Comparison of ENCODE assay signal across 26 cellular contexts in the genomic region with DNA sequence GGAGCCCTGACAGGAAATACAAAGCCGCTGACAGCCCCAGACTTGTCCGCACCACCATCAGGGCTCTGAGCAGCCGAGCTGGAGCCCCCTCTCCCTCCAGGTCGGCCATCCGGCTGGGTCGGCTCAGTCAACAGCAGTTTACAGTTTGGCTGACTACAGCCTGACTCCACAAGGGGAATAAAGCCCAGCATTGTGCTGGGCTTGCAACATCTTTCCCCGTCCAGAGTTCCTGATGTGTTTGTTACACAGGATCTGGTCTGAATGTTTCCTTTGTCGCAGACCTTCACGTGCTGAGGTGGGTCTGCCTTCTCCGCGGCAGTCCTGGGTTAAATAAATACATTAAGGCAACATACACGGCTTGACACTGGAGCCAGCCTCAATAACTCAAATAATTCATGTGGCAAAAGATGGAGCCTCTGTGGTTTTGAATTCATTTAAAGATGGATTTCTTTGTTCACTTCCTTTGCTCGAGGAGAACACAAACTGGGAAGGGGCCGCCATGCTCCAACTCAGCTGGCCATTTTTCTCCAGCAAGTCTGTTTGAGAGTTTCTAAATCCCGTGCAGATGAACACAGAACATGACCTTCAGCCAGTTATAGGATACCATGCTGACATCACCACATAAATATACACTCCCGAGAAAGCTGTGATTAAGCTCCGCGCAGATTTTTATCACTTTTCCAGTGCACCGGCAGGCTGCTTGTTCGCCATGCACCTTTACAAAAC.
DNase-seq lines count a peak whose midpoint lies in the region; ATAC-seq lines count a peak whose summit lies in the region.
"Had no signal": no experiment of that assay in that cellular context is flagged by ENCODE, and none has a peak within 500 bp of the region (broad histone marks: within the 10 kb centered on the region; RNA-seq: fewer than 3 reads in every experiment).

No MANE protein-coding gene starts in this region.

- H3K4me3 Mint-ChIP-seq in activated naive CD4-positive, alpha-beta T cell treated with anti-CD3 and anti-CD28 coated beads for 36 hours, result no peak overlapping the region
- H3K4me3 Mint-ChIP-seq: CD4-positive, CD25-positive, alpha-beta regulatory T cell; stimulated activated naive CD8-positive, alpha-beta T cell treated with anti-CD3 and anti-CD28 coated beads, Interleukin-15, Interleukin-2, amounts not matched to agents 100 ng/mL and 50 ng/mL, for 24 hours; T-helper 17 cell had no signal

- peaks cover 5% of the 10 kb centered on the region for H3K27me3 Mint-ChIP-seq in activated naive CD4-positive, alpha-beta T cell treated with anti-CD3 and anti-CD28 coated beads for 36 hours (ENCODE audit: low read depth)
- H3K27me3 Mint-ChIP-seq: CD4-positive, CD25-positive, alpha-beta regulatory T cell; T-helper 17 cell had no signal

- CTCF ChIA-PET in activated naive CD4-positive, alpha-beta T cell treated with anti-CD3 and anti-CD28 coated beads for 36 hours (lab: Charles Lee), result no interaction called here

- no peaks in the 10 kb centered on the region for H3K4me1 Mint-ChIP-seq in activated naive CD4-positive, alpha-beta T cell treated with anti-CD3 and anti-CD28 coated beads for 36 hours (ENCODE audit: low read depth)
- H3K4me1 Mint-ChIP-seq: CD4-positive, CD25-positive, alpha-beta regulatory T cell; naive B cell; T-helper 17 cell had no signal

- DNase-seq in H4 (ENCODE audit: low spot score), result peak; percentile 27
- peak; percentile 0 for DNase-seq in NCI-H2227 (lab: John Stamatoyannopoulos, UW; ENCODE audit: unreplicated experiment)
- peak; percentile 45 for DNase-seq in left ventricle myocardium superior
- peak; percentile 75 for DNase-seq in pons (ENCODE audit: low spot score)
- DNase-seq in NCI-H1436 (lab: John Stamatoyannopoulos, UW), result no peak
- DNase-seq in activated naive CD4-positive, alpha-beta T cell treated with anti-CD3 and anti-CD28 coated beads for 36 hours, result no peak
- DNase-seq in NCI-H2171 treated with DMSO at 0.1 percent for 48 hours (lab: John Stamatoyannopoulos, UW), result no peak
- DNase-seq: activated CD4-positive, alpha-beta T cell treated with anti-CD3 and anti-CD28 coated beads, Interleukin-2, amount 50 U/mL, for 1 hour; activated CD8-positive, alpha-beta memory T cell treated with anti-CD3 and anti-CD28 coated beads, Interleukin-2, amount 50 U/mL, for 4 hours; activated gamma-delta T cell treated with Interleukin-2 at 50 U/mL for 16 hours; CD4-positive, CD25-positive, alpha-beta regulatory T cell; dermis blood vessel endothelial cell; DMS79; GOT3; heart right ventricle; Karpas-422; lower lobe of right lung; naive B cell; NCI-H1092; NCI-H2107; NCI-H524 treated with DMSO at 0.1 percent for 48 hours; ovary; stimulated activated CD4-positive, alpha-beta T cell treated with anti-CD3 and anti-CD28 coated beads, Interleukin-4, amount 100 ng/mL, for 1 hour; T-helper 17 cell had no signal

- intact Hi-C loops in left ventricle myocardium superior (cut with micrococcal nuclease), result no loop called here
- intact Hi-C loops in activated naive CD4-positive, alpha-beta T cell treated with anti-CD3 and anti-CD28 coated beads for 36 hours (cut with micrococcal nuclease), result no loop called here

- H3K9me3 Mint-ChIP-seq in activated naive CD4-positive, alpha-beta T cell treated with anti-CD3 and anti-CD28 coated beads for 36 hours, result peaks cover 2% of the 10 kb centered on the region
- H3K9me3 Mint-ChIP-seq: stimulated activated naive CD8-positive, alpha-beta T cell treated with anti-CD3 and anti-CD28 coated beads, Interleukin-15, Interleukin-2, amounts not matched to agents 100 ng/mL and 50 ng/mL, for 24 hours had no signal

- no peaks in the 10 kb centered on the region for H3K36me3 Mint-ChIP-seq in activated naive CD4-positive, alpha-beta T cell treated with anti-CD3 and anti-CD28 coated beads for 36 hours (ENCODE audit: low read depth)
- H3K36me3 Mint-ChIP-seq: CD4-positive, CD25-positive, alpha-beta regulatory T cell; naive B cell had no signal

- no peak overlapping the region for H3K27ac Mint-ChIP-seq in activated naive CD4-positive, alpha-beta T cell treated with anti-CD3 and anti-CD28 coated beads for 36 hours
- H3K27ac Mint-ChIP-seq: CD4-positive, CD25-positive, alpha-beta regulatory T cell; naive B cell; stimulated activated naive CD8-positive, alpha-beta T cell treated with anti-CD3 and anti-CD28 coated beads, Interleukin-15, Interleukin-2, amounts not matched to agents 100 ng/mL and 50 ng/mL, for 24 hours; T-helper 17 cell had no signal

- ATAC-seq in left ventricle myocardium superior (peak; percentile 60), HG02642 (IDR thresholded peaks at IDR 0.05; ENCODE audit: poor library complexity, unreplicated experiment) (no peak)
- ATAC-seq: lower lobe of right lung, T-helper 17 cell had no signal

Comparison
In these comparisons a context has a peak if more than half of its experiments do, and no peak if none do; other contexts are left out.
1. DNase-seq: peak in H4 (single experiment), NCI-H2227 (single experiment), left ventricle myocardium superior (single experiment) and pons (single experiment); none in NCI-H1436 (single experiment), activated naive CD4-positive, alpha-beta T cell treated with anti-CD3 and anti-CD28 coated beads for 36 hours (single experiment) and NCI-H2171 treated with DMSO at 0.1 percent for 48 hours (single experiment).